ENCODE assay signal across 9 cellular contexts in the genomic region with DNA sequence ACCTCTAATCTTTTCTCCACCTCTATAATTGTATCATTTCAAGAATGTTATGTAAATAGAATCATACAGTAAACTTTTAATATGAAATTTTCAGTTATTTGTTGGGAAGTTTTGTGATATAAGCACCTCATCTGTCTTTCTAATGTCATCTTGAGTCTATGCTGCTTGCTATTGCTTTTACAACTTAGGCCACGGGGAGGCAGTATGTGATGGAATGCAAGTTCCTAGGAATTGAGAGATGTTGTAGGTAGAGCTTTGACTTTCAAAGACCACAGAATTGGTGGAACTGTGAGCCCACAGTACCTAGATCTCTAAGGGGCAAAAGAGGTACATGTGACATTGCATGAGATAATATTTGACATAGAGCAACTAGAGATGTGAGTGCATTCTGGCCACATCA.
DNase-seq lines count a peak whose midpoint lies in the region; ATAC-seq and TF ChIP-seq lines count a peak whose summit lies in the region.
"Had no signal": no experiment of that assay in that cellular context is flagged by ENCODE, and none has a peak within 500 bp of the region (broad histone marks: within the 10 kb centered on the region; RNA-seq: fewer than 3 reads in every experiment).

No MANE protein-coding gene starts in this region.

- H3K36me3 ChIP-seq in HEK293 (ENCODE audit: control insufficient read depth in 2 of 2, insufficient read depth in 1 of 2, low read length in 2 of 2) (no peaks in the 10 kb centered on the region), SK-N-SH (replicated peaks in 1 of 2; ENCODE audit: control insufficient read depth in 1 of 2, insufficient read depth in 2 of 2, low read length in 1 of 2) (no peaks in the 10 kb centered on the region)

- H3K79me2 ChIP-seq in SK-N-SH (ENCODE audit: insufficient read depth), result no peaks in the 10 kb centered on the region

- DNase-seq in ELR (ENCODE audit: low read depth) (peak; percentile 20), SK-N-SH (no peak), left colon (peak in 1 of 2 donors; percentile 35), GM19238 (ENCODE audit: insufficient read length, low spot score) (no peak), SHP77 treated with DMSO at 0.1 percent for 48 hours (lab: John Stamatoyannopoulos, UW) (no peak)
- DNase-seq: stimulated activated CD4-positive, alpha-beta T cell treated with anti-CD3 and anti-CD28 coated beads, Interleukin-4, amount 100 ng/mL, for 4 hours had no signal

- TF ChIP-seq CTCF in HEK293 (tag by site-specific recombination; IDR thresholded peaks at IDR 0.05) (no peak), SK-N-SH (IDR thresholded peaks at IDR 0.05) (peak; percentile 50)

- CTCF ChIA-PET in HEK293 (lab: Yijun Ruan, JAX) (interaction anchor here (0.6 to 1.6 kb wide), 7 partner anchors 13 to 283 kb away, joined by 3 to 7 read pairs (median 3); no protein-coding TSS in a partner anchor), SK-N-SH (lab: Yijun Ruan, JAX) (no interaction called here)

- no peaks in the 10 kb centered on the region for H3K27me3 ChIP-seq in SK-N-SH (ENCODE audit: insufficient read depth)

- H3K4me1 ChIP-seq in HEK293 (ENCODE audit: control insufficient read depth, insufficient read depth, low read length), result no peaks in the 10 kb centered on the region
- H3K4me1 ChIP-seq in SK-N-SH (ENCODE audit: control insufficient read depth in 1 of 2, insufficient read depth in 2 of 2, low read depth in 1 of 2, low read length in 1 of 2), result peaks cover 2 to 11% of the 10 kb centered on the region in 2 experiments

- no peak for TF ChIP-seq EP300 in SK-N-SH (IDR thresholded peaks at IDR 0.05; ENCODE audit: borderline replicate concordance in 1 of 2, low read depth in 1 of 2, low read length in 1 of 2)

- TF ChIP-seq RAD21 in SK-N-SH (IDR thresholded peaks at IDR 0.05; ENCODE audit: low read length), result peak; percentile 43

- ATAC-seq in left colon (peak; percentile 42), HG03457 (IDR thresholded peaks at IDR 0.05; ENCODE audit: unreplicated experiment) (no peak), GM21447 (IDR thresholded peaks at IDR 0.05; ENCODE audit: unreplicated experiment) (no peak)

- no peaks in the 10 kb centered on the region for H3F3A ChIP-seq in SK-N-SH (replicated peaks; ENCODE audit: insufficient read depth)

- no peak overlapping the region for H3K4me3 ChIP-seq in HEK293 (ENCODE audit: low read depth, low read length)
- no peak overlapping the region; a peak in 1 of 4 replicates for H3K4me3 ChIP-seq in SK-N-SH (ENCODE audit: low read depth in 2 of 2, low read length in 1 of 2)

- POLR2A ChIA-PET in HEK293 (lab: Yijun Ruan, JAX), result no interaction called here
- POLR2A ChIA-PET in SK-N-SH (lab: Yijun Ruan, JAX), result no interaction called here

- no peak overlapping the region for H3K4me2 ChIP-seq in SK-N-SH

- no peak overlapping the region for H2AFZ ChIP-seq in SK-N-SH (ENCODE audit: low read depth)

- no peaks in the 10 kb centered on the region for H4K20me1 ChIP-seq in SK-N-SH (ENCODE audit: insufficient read depth)

- H3K9me2 ChIP-seq in SK-N-SH, result no peaks in the 10 kb centered on the region

- intact Hi-C loops in left colon (cut with DNase I, micrococcal nuclease), result no loop called here

- H3K9ac ChIP-seq in SK-N-SH, result no peak overlapping the region

- H3K27ac ChIP-seq in HEK293 (ENCODE audit: extremely low read depth, low read depth, low read length) (no peak overlapping the region), SK-N-SH (ENCODE audit: low read depth in 2 of 2, low read length in 1 of 2) (no peak overlapping the region)

- H3K9me3 ChIP-seq in HEK293 (ENCODE audit: control insufficient read depth, insufficient read depth, low read depth, low read length) (no peaks in the 10 kb centered on the region), SK-N-SH (no peaks in the 10 kb centered on the region)

- WGBS in SK-N-SH (ENCODE audit: low lambda C conversion rate), result 88% methylated on average over 1 of the region's 1 CpG

TF ChIP-seq in HEK293, 187 proteins besides CTCF, POLR2A, EP300 and RAD21:
- TF ChIP-seq KLF10 (tag by site-specific recombination; IDR thresholded peaks at IDR 0.05) (no peak), ZNF175 (tag by site-specific recombination; IDR thresholded peaks at IDR 0.05) (no peak), ZNF623 (tag by site-specific recombination; IDR thresholded peaks at IDR 0.05) (no peak)
- TF ChIP-seq, protein P1, sequence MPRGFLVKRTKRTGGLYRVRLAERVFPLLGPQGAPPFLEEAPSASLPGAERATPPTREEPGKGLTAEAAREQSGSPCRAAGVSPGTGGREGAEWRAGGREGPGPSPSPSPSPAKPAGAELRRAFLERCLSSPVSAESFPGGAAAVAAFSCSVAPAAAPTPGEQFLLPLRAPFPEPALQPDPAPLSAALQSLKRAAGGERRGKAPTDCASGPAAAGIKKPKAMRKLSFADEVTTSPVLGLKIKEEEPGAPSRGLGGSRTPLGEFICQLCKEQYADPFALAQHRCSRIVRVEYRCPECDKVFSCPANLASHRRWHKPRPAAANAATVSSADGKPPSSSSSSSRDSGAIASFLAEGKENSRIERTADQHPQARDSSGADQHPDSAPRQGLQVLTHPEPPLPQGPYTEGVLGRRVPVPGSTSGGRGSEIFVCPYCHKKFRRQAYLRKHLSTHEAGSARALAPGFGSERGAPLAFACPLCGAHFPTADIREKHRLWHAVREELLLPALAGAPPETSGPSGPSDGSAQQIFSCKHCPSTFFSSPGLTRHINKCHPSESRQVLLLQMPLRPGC (tag by site-specific recombination; IDR thresholded peaks at IDR 0.05), result peak; percentile 70; the same call in 1 of the 2 replicates

TF ChIP-seq in SK-N-SH, 30 proteins besides CTCF, POLR2A, EP300 and RAD21:
- peak; percentile 49 for TF ChIP-seq SMC3 (IDR thresholded peaks at IDR 0.05; ENCODE audit: low read depth, low read length)
- no peak for TF ChIP-seq RXRA (IDR thresholded peaks at IDR 0.05; ENCODE audit: borderline replicate concordance, low read depth)
